In genomic region chr2:31141513-31141912, GRCh38 we compare ENCODE assay signal across 20 cellular contexts. TPM values are rescaled to one million over a fixed set of nuclear protein-coding genes. Genes with fewer than 3 reads are reported as not detected.
A peak's percentile ranks its signal among the peaks of the same experiment; 100 is the strongest.
DNase-seq lines count a peak whose midpoint lies in the region; ATAC-seq, FAIRE-seq and TF ChIP-seq lines count a peak whose summit lies in the region.
"Had no signal": no experiment of that assay in that cellular context is flagged by ENCODE, and none has a peak within 500 bp of the region (broad histone marks: within the 10 kb centered on the region; RNA-seq: fewer than 3 reads in every experiment).

No MANE protein-coding gene starts in this region.

- DNase-seq in DMS 273 (lab: John Stamatoyannopoulos, UW; ENCODE audit: unreplicated experiment) (peak; percentile 38), DMS 273 treated with DMSO at 0.1 percent for 48 hours (lab: John Stamatoyannopoulos, UW) (no peak), NCI-H1694 treated with DMSO at 0.1 percent for 48 hours (lab: John Stamatoyannopoulos, UW) (peak; percentile 80), foreskin fibroblast (peak; percentile 22 to 63), neural progenitor cell (ENCODE audit: low spot score) (no peak), urothelium cell line (ENCODE audit: low spot score) (no peak)
- DNase-seq in stimulated activated CD4-positive, alpha-beta T cell treated with anti-CD3 and anti-CD28 coated beads, Interleukin-4, amount 100 ng/mL, for 1 hour = no peak
- no peak for DNase-seq in activated T-cell treated with anti-CD3 and anti-CD28 coated beads, Interleukin-2, amount 50 U/mL, for 4 hours
- DNase-seq: Caco-2; CD4-positive, alpha-beta T cell; DMS79 treated with DMSO at 0.1 percent for 48 hours; GF-D8; H9; IMR-90 had no signal

- no peaks in the 10 kb centered on the region for H3K36me3 ChIP-seq in neural progenitor cell

- H3K27ac Mint-ChIP-seq in neural progenitor cell = no peak overlapping the region
- H3K27ac Mint-ChIP-seq: B cell; CD4-positive, alpha-beta T cell; H9 had no signal

- TF ChIP-seq CTCF in foreskin fibroblast (IDR thresholded peaks at IDR 0.05; ENCODE audit: low read depth, low read length) = no peak
- no peak for TF ChIP-seq CTCF in neural progenitor cell (IDR thresholded peaks at IDR 0.05)

- no peak overlapping the region for H3K9ac ChIP-seq in neural progenitor cell

- FAIRE-seq in urothelium cell line (lab: Jason Lieb, UNC) = no peak
- FAIRE-seq: A549, D721Med, H1, HTR-8/SVneo had no signal

- H3K9me3 Mint-ChIP-seq in neural progenitor cell = no peaks in the 10 kb centered on the region
- no peaks in the 10 kb centered on the region for H3K9me3 Mint-ChIP-seq in activated T-cell treated with anti-CD3 and anti-CD28 coated beads, Interleukin-2, amount 50 U/mL, for 4 hours
- H3K9me3 Mint-ChIP-seq: CD4-positive, alpha-beta T cell had no signal

- ATAC-seq in activated T-cell treated with anti-CD3 and anti-CD28 coated beads, Interleukin-2, amount 50 U/mL, for 4 hours = no peak
- ATAC-seq: A549 had no signal

- peaks cover 12% of the 10 kb centered on the region for H3F3A ChIP-seq in neural progenitor cell (ENCODE audit: low read depth)

- no peaks in the 10 kb centered on the region for H3K9me3 ChIP-seq in neural progenitor cell (ENCODE audit: low read depth)
- H3K9me3 ChIP-seq: A549, Caco-2 had no signal

- H3K79me2 ChIP-seq in neural progenitor cell (ENCODE audit: low read depth) = no peaks in the 10 kb centered on the region

- no peak overlapping the region for H3K27ac ChIP-seq in neural progenitor cell
- H3K27ac ChIP-seq: 22Rv1, A549 had no signal

- H3K27me3 ChIP-seq in neural progenitor cell = peaks cover 54% of the 10 kb centered on the region

- no peaks in the 10 kb centered on the region for H3K36me3 Mint-ChIP-seq in neural progenitor cell
- H3K36me3 Mint-ChIP-seq in activated T-cell treated with anti-CD3 and anti-CD28 coated beads, Interleukin-2, amount 50 U/mL, for 4 hours (ENCODE audit: insufficient read depth) = no peaks in the 10 kb centered on the region

- peaks cover 9% of the 10 kb centered on the region for H3K4me1 ChIP-seq in neural progenitor cell
- H3K4me1 ChIP-seq: Caco-2 had no signal

- H3K4me2 ChIP-seq in neural progenitor cell = no peak overlapping the region
- H3K4me2 ChIP-seq: A549 had no signal

- peaks cover 6% of the 10 kb centered on the region for H3K4me1 Mint-ChIP-seq in neural progenitor cell
- H3K4me1 Mint-ChIP-seq in activated T-cell treated with anti-CD3 and anti-CD28 coated beads, Interleukin-2, amount 50 U/mL, for 4 hours (ENCODE audit: low read depth) = peaks cover 6% of the 10 kb centered on the region

- H4K20me1 ChIP-seq in neural progenitor cell (ENCODE audit: low read depth) = no peaks in the 10 kb centered on the region

- H3K4me3 ChIP-seq in foreskin fibroblast (ENCODE audit: low read depth in 1 of 2, low read length in 2 of 2) (no peak overlapping the region), neural progenitor cell (no peak overlapping the region)
- H3K4me3 ChIP-seq: A549 had no signal

- peaks cover 18% of the 10 kb centered on the region for H3K27me3 Mint-ChIP-seq in neural progenitor cell (ENCODE audit: insufficient read depth, low read depth)
- peaks cover 19% of the 10 kb centered on the region for H3K27me3 Mint-ChIP-seq in activated T-cell treated with anti-CD3 and anti-CD28 coated beads, Interleukin-2, amount 50 U/mL, for 4 hours (ENCODE audit: low read depth)

- peak overlapping the region; percentile 23 for H2AFZ ChIP-seq in neural progenitor cell (replicated peaks)

- H3K4me3 Mint-ChIP-seq in neural progenitor cell = no peak overlapping the region
- no peak overlapping the region for H3K4me3 Mint-ChIP-seq in activated T-cell treated with anti-CD3 and anti-CD28 coated beads, Interleukin-2, amount 50 U/mL, for 4 hours
- H3K4me3 Mint-ChIP-seq: B cell; CD4-positive, alpha-beta T cell; H9 had no signal

RNA-seq across cellular contexts. Expression of gene GALNT14, which starts 3.3 kb away (rescaled TPM):
- 6.0 and 6.4 TPM in 2 replicates for total RNA-seq in neural progenitor cell (ENCODE audit: low replicate concordance)
- 1 to 10 TPM in 1 of 3 donors, under 1 TPM in 2; 0.33 to 1.3 (median 0.98) TPM for total RNA-seq in activated T-cell treated with anti-CD3 and anti-CD28 coated beads, Interleukin-2, amount 50 U/mL, for 4 hours
- total RNA-seq: Caco-2; CD4-positive, alpha-beta T cell had no signal

Comparison
In these comparisons a context has a peak if more than half of its experiments do, and no peak if none do; other contexts are left out.
1. DNase-seq: peak in DMS 273 (single experiment), NCI-H1694 treated with DMSO at 0.1 percent for 48 hours (single experiment) and foreskin fibroblast (2 of 2); none in DMS 273 treated with DMSO at 0.1 percent for 48 hours (single experiment), neural progenitor cell (single experiment), stimulated activated CD4-positive, alpha-beta T cell treated with anti-CD3 and anti-CD28 coated beads, Interleukin-4, amount 100 ng/mL, for 1 hour (single experiment), urothelium cell line (single experiment) and activated T-cell treated with anti-CD3 and anti-CD28 coated beads, Interleukin-2, amount 50 U/mL, for 4 hours (single experiment).